ENCODE assay signal across 1 cellular context in genomic region chr16:1331712-1332617, GRCh38.
TF ChIP-seq lines count a peak whose summit lies in the region.

No MANE protein-coding gene starts in this region.

TF ChIP-seq in K562, 482 proteins besides CTCF, POLR2A, EP300 and RAD21 (continued from another document and continues in another):
- TF ChIP-seq ZBTB11 (CRISPR knock-in tag; IDR thresholded peaks at IDR 0.05) (peak in 1 of 3 experiments; percentile 30; a peak in 1 of 6 replicates), ETS1 (conservative IDR thresholded peaks at IDR 0.05; ENCODE audit: control insufficient read depth, low read depth, low read length) (peak; percentile 94), SMAD1 (IDR thresholded peaks at IDR 0.05; ENCODE audit: low read depth, low read length, partially characterized antibody) (peak; percentile 17), FOXP4 (CRISPR knock-in tag; IDR thresholded peaks at IDR 0.05; ENCODE audit: borderline replicate concordance) (peak; percentile 85; the same call in 1 of the 2 replicates), FOXK1 (CRISPR knock-in tag; IDR thresholded peaks at IDR 0.05; ENCODE audit: borderline replicate concordance) (0 out of 2 replicates have a peak, but pooled peaks have one; percentile 30), PHF8 (IDR thresholded peaks at IDR 0.05; ENCODE audit: borderline replicate concordance, low read length) (peak; percentile 41; the same call in 1 of the 2 replicates), ETV1 (tag; conservative IDR thresholded peaks at IDR 0.05; ENCODE audit: low read depth) (peak; percentile 50; the same call in 1 of the 2 replicates), DPF2 (IDR thresholded peaks at IDR 0.05) (peak; percentile 47; the same call in 1 of the 2 replicates), BDP1 (IDR thresholded peaks at IDR 0.05; ENCODE audit: insufficient read depth, insufficient read length) (no peak), ARID4B (CRISPR knock-in tag; IDR thresholded peaks at IDR 0.05) (peak; percentile 25), BCLAF1 (IDR thresholded peaks at IDR 0.05; ENCODE audit: borderline replicate concordance in 1 of 2, control insufficient read depth in 1 of 2, low read depth in 2 of 2, low read length in 1 of 2) (no peak), HNRNPLL (IDR thresholded peaks at IDR 0.05; ENCODE audit: low read depth, low read length, poor library complexity, severe bottlenecking) (peak; percentile 14), ZBTB40 (IDR thresholded peaks at IDR 0.05) (0 out of 2 replicates have a peak, but pooled peaks have one; percentile 42), ZBTB40 (CRISPR knock-in tag; IDR thresholded peaks at IDR 0.05) (no peak), NRF1 (conservative IDR thresholded peaks at IDR 0.05 in 1 of 2, IDR thresholded peaks at IDR 0.05 in 1 of 2) (peak; percentile 29 to 49; a peak in 3 of 4 replicates), FOXA3 (CRISPR knock-in tag; conservative IDR thresholded peaks at IDR 0.05 in 1 of 2, IDR thresholded peaks at IDR 0.05 in 1 of 2) (peak in 1 of 2 experiments; percentile 35; a peak in 1 of 4 replicates), GATAD2B (IDR thresholded peaks at IDR 0.05; ENCODE audit: borderline replicate concordance) (peak; percentile 64; the same call in 1 of the 2 replicates), ZFX (CRISPR knock-in tag; IDR thresholded peaks at IDR 0.05) (peak; percentile 41; the same call in 1 of the 2 replicates), ZBTB12 (CRISPR knock-in tag; IDR thresholded peaks at IDR 0.05) (no peak), CXXC5 (CRISPR knock-in tag; IDR thresholded peaks at IDR 0.05) (peak; percentile 23; the same call in 1 of the 2 replicates), BMI1 (IDR thresholded peaks at IDR 0.05; ENCODE audit: low read length) (peak; percentile 84), MAX (CRISPR knock-in tag; IDR thresholded peaks at IDR 0.05) (peak; percentile 44; the same call in 1 of the 2 replicates)
